Comparison of ENCODE assay signal across 8 cellular contexts in genomic region chr4:37827030-37827705, GRCh38. TPM values are rescaled to one million over a fixed set of nuclear protein-coding genes. Genes with fewer than 3 reads are reported as not detected.
DNase-seq lines count a peak whose midpoint lies in the region; ATAC-seq and TF ChIP-seq lines count a peak whose summit lies in the region.

No MANE protein-coding gene starts in this region.

- H3K36me3 ChIP-seq in NT2/D1 (ENCODE audit: insufficient read depth, insufficient read length, low read length) = peaks cover 21% of the 10 kb centered on the region
- no peaks in the 10 kb centered on the region for H3K36me3 ChIP-seq in testis (ENCODE audit: low read depth, missing control alignments)

- H3K4me3 ChIP-seq in NT2/D1 (ENCODE audit: insufficient read length, low read depth) = peak overlapping the region; percentile 85
- H3K4me3 ChIP-seq in testis = peak overlapping the region; percentile 86 to 91

- H3K9ac ChIP-seq in NT2/D1 (ENCODE audit: insufficient read length, low read depth) = peak overlapping the region; percentile 90

- H3K4me1 ChIP-seq in NT2/D1 (ENCODE audit: insufficient read depth, insufficient read length) = no peaks in the 10 kb centered on the region
- peaks cover 20% of the 10 kb centered on the region for H3K4me1 ChIP-seq in testis

- no peak for TF ChIP-seq CTCF in testis (IDR thresholded peaks at IDR 0.05)

- no peaks in the 10 kb centered on the region for H3K9me3 ChIP-seq in NT2/D1 (ENCODE audit: insufficient read depth, low read length)
- no peaks in the 10 kb centered on the region for H3K9me3 ChIP-seq in testis

- TF ChIP-seq POLR2A in testis (IDR thresholded peaks at IDR 0.05) = no peak

- WGBS in testis, 2 donors = 2 to 4% methylated on average over 23 to 38 of the region's 38 CpGs

- intact Hi-C loops in Right ventricle myocardium inferior (cut with DNase I) = loop anchor here (2.0 to 5.0 kb wide), 2 partner anchors 58 to 150 kb away; no protein-coding TSS in a partner anchor
- intact Hi-C loops in cardiac septum (cut with DNase I) = loop anchor here (2.0 to 5.0 kb wide), 4 partner anchors 60 to 210 kb away; partner anchors contain the start of gene RELL1
- intact Hi-C loops in testis (cut with DNase I; ENCODE audit: low total_unique reads) = no loop called here

- peak; percentile 41 for ATAC-seq in Right ventricle myocardium inferior
- peak; percentile 50 for ATAC-seq in HG02642 (IDR thresholded peaks at IDR 0.05; ENCODE audit: poor library complexity, unreplicated experiment)
- ATAC-seq in left lobe of liver = peak; percentile 17

- DNase-seq in Right ventricle myocardium inferior (ENCODE audit: missing footprints) (peak; percentile 61), cardiac septum (ENCODE audit: low spot score) (no peak), NT2/D1 (ENCODE audit: low read depth, low spot score) (no peak), caudate nucleus (lab: John Stamatoyannopoulos, UW) (peak in 5 of 61 donors; percentile 9 to 69 (median 40)), left lobe of liver (ENCODE audit: low spot score) (no peak), testis (peak; percentile 17), NCI-H146 treated with DMSO at 0.1 percent for 48 hours (lab: John Stamatoyannopoulos, UW; ENCODE audit: unreplicated experiment) (no peak)

- peaks cover 14% of the 10 kb centered on the region for H3K27me3 ChIP-seq in NT2/D1 (ENCODE audit: insufficient read depth, insufficient read length)
- H3K27me3 ChIP-seq in testis = no peaks in the 10 kb centered on the region

- peak overlapping the region; percentile 58 for H3K27ac ChIP-seq in caudate nucleus (ENCODE audit: low read depth, low read length)
- H3K27ac ChIP-seq in testis = peak overlapping the region; percentile 78 to 88

RNA-seq across cellular contexts. Expression of gene PGM2, which starts 0.7 kb away (rescaled TPM):
- total RNA-seq in Right ventricle myocardium inferior = 13.1 TPM
- 9.5 TPM for total RNA-seq in cardiac septum
- total RNA-seq in left lobe of liver = 6.2 TPM
- 10 to 100 TPM; 27.0 to 29.1 TPM for total RNA-seq in testis
- polyA plus RNA-seq in testis (ENCODE audit: insufficient read depth, low read depth, low replicate concordance) = 12.9 TPM

Comparison
In these comparisons a context has a peak if more than half of its experiments do, and no peak if none do; other contexts are left out.
1. DNase-seq: peak in Right ventricle myocardium inferior (single experiment) and testis (single experiment); none in cardiac septum (single experiment), NT2/D1 (single experiment), left lobe of liver (single experiment) and NCI-H146 treated with DMSO at 0.1 percent for 48 hours (single experiment).
2. Peak in every context shown above with its lines, with median percentiles within 50 percentile points of each other: ATAC-seq.